Comparison of ENCODE assay signal across 19 cellular contexts in genomic region chr18:551404-552061, GRCh38. TPM values are rescaled to one million over a fixed set of nuclear protein-coding genes. Genes with fewer than 3 reads are reported as not detected.
A peak's percentile ranks its signal among the peaks of the same experiment; 100 is the strongest.
DNase-seq lines count a peak whose midpoint lies in the region; ATAC-seq and TF ChIP-seq lines count a peak whose summit lies in the region.
"Had no signal": no experiment of that assay in that cellular context is flagged by ENCODE, and none has a peak within 500 bp of the region (broad histone marks: within the 10 kb centered on the region; RNA-seq: fewer than 3 reads in every experiment).

No MANE protein-coding gene starts in this region.

- H3K27me3 ChIP-seq in neural progenitor cell, result no peaks in the 10 kb centered on the region
- H3K27me3 ChIP-seq: adrenal gland, BLaER1, foreskin keratinocyte, stomach had no signal

- H3K27ac ChIP-seq in neural progenitor cell, result no peak overlapping the region
- H3K27ac ChIP-seq: adrenal gland, BLaER1, foreskin keratinocyte, stomach had no signal

- peak; percentile 90 for ATAC-seq in GM19324 (IDR thresholded peaks at IDR 0.05; ENCODE audit: low FRiP score, unreplicated experiment)
- ATAC-seq in GM21737 (IDR thresholded peaks at IDR 0.05; ENCODE audit: unreplicated experiment), result peak; percentile 89
- peak; percentile 97 for ATAC-seq in HG03135 (IDR thresholded peaks at IDR 0.05; ENCODE audit: unreplicated experiment)
- ATAC-seq: activated CD8-positive, alpha-beta T cell treated with anti-CD3 and anti-CD28 coated beads, Interleukin-2, amount 10 ng/mL, durations not matched to agents 7 days and 5 days; foreskin keratinocyte; left ventricle myocardium superior had no signal

- no peak overlapping the region for H3K4me3 Mint-ChIP-seq in neural crest cell
- H3K4me3 Mint-ChIP-seq in neural progenitor cell, result no peak overlapping the region
- H3K4me3 Mint-ChIP-seq: activated CD8-positive, alpha-beta T cell treated with anti-CD3 and anti-CD28 coated beads, Interleukin-2, amount 10 ng/mL, durations not matched to agents 7 days and 5 days had no signal

- no peak overlapping the region for H2AFZ ChIP-seq in neural progenitor cell (replicated peaks)

- H3K27ac Mint-ChIP-seq in neural crest cell (ENCODE audit: unreplicated experiment) (peak overlapping the region; percentile 58), neural progenitor cell (no peak overlapping the region)
- H3K27ac Mint-ChIP-seq: activated CD8-positive, alpha-beta T cell treated with anti-CD3 and anti-CD28 coated beads, Interleukin-2, amount 10 ng/mL, durations not matched to agents 7 days and 5 days; progenitor cell of endocrine pancreas had no signal

- WGBS in lower leg skin, 2 donors, result 75 to 86% methylated on average over 4 of the region's 4 CpGs

- no peak overlapping the region for H3K9ac ChIP-seq in neural progenitor cell
- H3K9ac ChIP-seq: BLaER1 had no signal

- H3K4me1 Mint-ChIP-seq in neural crest cell (peaks cover 5% of the 10 kb centered on the region), neural progenitor cell (peaks cover 11% of the 10 kb centered on the region)

- no peaks in the 10 kb centered on the region for H3F3A ChIP-seq in neural progenitor cell (ENCODE audit: low read depth)

- peaks cover 2% of the 10 kb centered on the region for H3K4me1 ChIP-seq in neural progenitor cell
- H3K4me1 ChIP-seq: adrenal gland, BLaER1, foreskin keratinocyte, stomach had no signal

- H3K36me3 ChIP-seq in neural progenitor cell, result no peaks in the 10 kb centered on the region
- H3K36me3 ChIP-seq: adrenal gland, BLaER1, stomach had no signal

- H3K4me2 ChIP-seq in neural progenitor cell, result no peak overlapping the region
- H3K4me2 ChIP-seq: BLaER1 had no signal

- H4K20me1 ChIP-seq in neural progenitor cell (ENCODE audit: low read depth), result no peaks in the 10 kb centered on the region
- H4K20me1 ChIP-seq: BLaER1 had no signal

- DNase-seq in neural crest cell (ENCODE audit: low read depth, low spot score), result no peak
- no peak for DNase-seq in dermis blood vessel endothelial cell
- DNase-seq in neural progenitor cell (ENCODE audit: low spot score), result no peak
- DNase-seq in lower leg skin (ENCODE audit: low spot score in 2 of 2), result no peak
- DNase-seq: activated CD8-positive, alpha-beta T cell treated with anti-CD3 and anti-CD28 coated beads, Interleukin-2, amount 10 ng/mL, durations not matched to agents 7 days and 5 days; adrenal gland; cerebellar nuclear complex; foreskin keratinocyte; left ventricle myocardium superior; NCI-H187 treated with DMSO at 0.1 percent for 48 hours; NCI-H69; stomach; SW 1271 had no signal

- H3K4me3 ChIP-seq in neural progenitor cell (no peak overlapping the region), lower leg skin (ENCODE audit: low read depth, poor library complexity, severe bottlenecking) (no peak overlapping the region)
- H3K4me3 ChIP-seq: adrenal gland, BLaER1, stomach had no signal

- TF ChIP-seq CTCF in neural crest cell (conservative IDR thresholded peaks at IDR 0.05) (no peak), neural progenitor cell (IDR thresholded peaks at IDR 0.05) (no peak), lower leg skin (IDR thresholded peaks at IDR 0.05) (no peak)

- H3K36me3 Mint-ChIP-seq in neural crest cell (ENCODE audit: low read depth), result no peaks in the 10 kb centered on the region
- no peaks in the 10 kb centered on the region for H3K36me3 Mint-ChIP-seq in neural progenitor cell

- H3K9me3 Mint-ChIP-seq in neural crest cell, result peaks cover 2% of the 10 kb centered on the region
- H3K9me3 Mint-ChIP-seq in neural progenitor cell, result peaks cover 15% of the 10 kb centered on the region

- H3K27me3 Mint-ChIP-seq in neural crest cell (ENCODE audit: low read depth) (no peaks in the 10 kb centered on the region), neural progenitor cell (ENCODE audit: insufficient read depth, low read depth) (peaks cover 5% of the 10 kb centered on the region)
- H3K27me3 Mint-ChIP-seq: progenitor cell of endocrine pancreas had no signal

- no peak for TF ChIP-seq POLR2A in lower leg skin (IDR thresholded peaks at IDR 0.05)

- intact Hi-C loops in lower leg skin (cut with DNase I; ENCODE audit: low total_unique reads), result no loop called here

- H3K9me3 ChIP-seq in neural progenitor cell (ENCODE audit: low read depth), result no peaks in the 10 kb centered on the region
- H3K9me3 ChIP-seq: adrenal gland, stomach had no signal

- no peaks in the 10 kb centered on the region for H3K79me2 ChIP-seq in neural progenitor cell (ENCODE audit: low read depth)

RNA-seq across cellular contexts. Expression of gene CETN1, which starts 28.6 kb away (rescaled TPM):
- not detected in 2 replicates for total RNA-seq in neural crest cell
- not detected in 2 replicates for total RNA-seq in dermis blood vessel endothelial cell
- total RNA-seq in neural progenitor cell (ENCODE audit: low replicate concordance), result not detected in 2 replicates
- total RNA-seq in lower leg skin, result not detected
- total RNA-seq: activated CD8-positive, alpha-beta T cell treated with anti-CD3 and anti-CD28 coated beads, Interleukin-2, amount 10 ng/mL, durations not matched to agents 7 days and 5 days; adrenal gland; foreskin keratinocyte; HT-29; left ventricle myocardium superior; progenitor cell of endocrine pancreas; stomach had no signal

RNA-seq across cellular contexts. Expression of gene CLUL1, which starts 45.3 kb away (rescaled TPM):
- total RNA-seq in neural crest cell (0.50 and 1.0 TPM in 2 replicates), dermis blood vessel endothelial cell (under 0.01 and 0.05 TPM in 2 replicates), neural progenitor cell (ENCODE audit: low replicate concordance) (1.1 TPM in 1 of 2 replicates, not detected in the other), lower leg skin (1 to 10 TPM in 1 of 4 donors, under 1 TPM in 1, not detected in 2; 0.32 to 5.0 TPM)
- total RNA-seq: activated CD8-positive, alpha-beta T cell treated with anti-CD3 and anti-CD28 coated beads, Interleukin-2, amount 10 ng/mL, durations not matched to agents 7 days and 5 days; HT-29; left ventricle myocardium superior had no signal

RNA-seq across cellular contexts. Expression of gene COLEC12, which starts 51.0 kb away (rescaled TPM):
- total RNA-seq in neural crest cell (1.7 and 2.0 TPM in 2 replicates), dermis blood vessel endothelial cell (45.1 and 64.2 TPM in 2 replicates), neural progenitor cell (ENCODE audit: low replicate concordance) (2.0 and 2.1 TPM in 2 replicates), lower leg skin (10 to 100 TPM in 1 of 4 donors, 1 to 10 TPM in 3; 5.1 to 14.5 (median 6.9) TPM)
- total RNA-seq: activated CD8-positive, alpha-beta T cell treated with anti-CD3 and anti-CD28 coated beads, Interleukin-2, amount 10 ng/mL, durations not matched to agents 7 days and 5 days; foreskin keratinocyte; HT-29 had no signal
